Comparison of ENCODE assay signal across 8 cellular contexts in genomic region chr5:72108200-72109050, GRCh38. TPM values are rescaled to one million over a fixed set of nuclear protein-coding genes. Genes with fewer than 3 reads are reported as not detected.
A peak's percentile ranks its signal among the peaks of the same experiment; 100 is the strongest.
DNase-seq lines count a peak whose midpoint lies in the region; FAIRE-seq and TF ChIP-seq lines count a peak whose summit lies in the region.

No MANE protein-coding gene starts in this region.

- no peak overlapping the region for H3K9ac ChIP-seq in mammary epithelial cell (ENCODE audit: insufficient read depth, low read length)

- no peaks in the 10 kb centered on the region for H4K20me1 ChIP-seq in mammary epithelial cell (ENCODE audit: insufficient read depth, low read length)

- H3K79me2 ChIP-seq in mammary epithelial cell (ENCODE audit: insufficient read depth, low read length), result no peaks in the 10 kb centered on the region

- H3K9me3 ChIP-seq in mammary epithelial cell (replicated peaks; ENCODE audit: insufficient read depth, low read length), result no peaks in the 10 kb centered on the region
- H3K9me3 ChIP-seq in iPS-18c (ENCODE audit: control insufficient read depth, insufficient read depth, low read length), result no peaks in the 10 kb centered on the region
- H3K9me3 ChIP-seq in sigmoid colon, result no peaks in the 10 kb centered on the region

- H3K36me3 ChIP-seq in mammary epithelial cell (ENCODE audit: insufficient read depth, low read length) (no peaks in the 10 kb centered on the region), sigmoid colon (no peaks in the 10 kb centered on the region)

- WGBS in mammary epithelial cell (ENCODE audit: low coverage, missing lambda C conversion rate), result 3% methylated on average over 20 of the region's 72 CpGs
- WGBS in sigmoid colon, 2 donors, result 1 to 2% methylated on average over 72 of the region's 72 CpGs

- H3K36me3 Mint-ChIP-seq in Calu3 (ENCODE audit: insufficient read depth, unreplicated experiment), result peaks cover 29% of the 10 kb centered on the region

- H3K4me1 ChIP-seq in mammary epithelial cell (ENCODE audit: insufficient read depth, low read length) (peaks cover 22% of the 10 kb centered on the region), sigmoid colon (peaks cover 0 to 32% (median 19%) of the 10 kb centered on the region in 4 donors)

- TF ChIP-seq EP300 in sigmoid colon (IDR thresholded peaks at IDR 0.05), result no peak

- intact Hi-C loops in Calu3 (cut with micrococcal nuclease; ENCODE audit: unreplicated experiment) (loop anchor here (10.0 kb wide), 2 partner anchors 74 to 174 kb away; no protein-coding TSS in a partner anchor), mammary epithelial cell (cut with micrococcal nuclease) (loop anchor here (2.0 to 5.0 kb wide), 2 partner anchors 91 to 186 kb away; no protein-coding TSS in a partner anchor), sigmoid colon (cut with DNase I) (loop anchor here (5.0 kb wide), 2 partner anchors 139 to 326 kb away; no protein-coding TSS in a partner anchor)

- H3K27me3 ChIP-seq in mammary epithelial cell (ENCODE audit: insufficient read depth, low read length) (peaks cover 18% of the 10 kb centered on the region), sigmoid colon (no peaks in the 10 kb centered on the region)

- CTCF ChIA-PET in Calu3 (lab: Charles Lee), result interaction anchor here (1.4 kb wide), 1 partner anchor 186 kb away, joined by 3 read pairs; no protein-coding TSS in a partner anchor
- CTCF ChIA-PET in mammary epithelial cell (lab: Charles Lee; ENCODE audit: low non-redundant PET), result interaction anchor here (0.6 kb wide), 1 partner anchor 42 kb away, joined by 5 read pairs; no protein-coding TSS in a partner anchor

- FAIRE-seq in H54 (lab: Jason Lieb, UNC), result no peak

- H3K4me2 ChIP-seq in mammary epithelial cell (ENCODE audit: insufficient read depth, low read depth, low read length), result peak overlapping the region; percentile 100

- peak overlapping the region; percentile 88 for H2AFZ ChIP-seq in mammary epithelial cell (ENCODE audit: low read depth, low read length)

- H3K27me3 Mint-ChIP-seq in Calu3 (ENCODE audit: unreplicated experiment), result peaks cover 31% of the 10 kb centered on the region

- no TSS peak for BruUV-seq in Calu3 (replicated peaks; lab: Mats Ljungman, UMichigan)
- BruUV-seq in mammary epithelial cell (replicated peaks; lab: Mats Ljungman, UMichigan), result no TSS peak

- H3K4me3 ChIP-seq in mammary epithelial cell (replicated peaks in 1 of 3; ENCODE audit: insufficient read depth in 1 of 3, low read depth in 2 of 3, low read length in 3 of 3) (peak overlapping the region; percentile 64 to 74 (median 66)), iPS-18c (ENCODE audit: insufficient read depth, low read depth, low read length) (peak overlapping the region; percentile 94), sigmoid colon (peak overlapping the region; percentile 68 to 89 (median 79))

- TF ChIP-seq CTCF in Calu3 (IDR thresholded peaks at IDR 0.05; ENCODE audit: unreplicated experiment) (no peak), mammary epithelial cell (conservative IDR thresholded peaks at IDR 0.05 in 1 of 2, IDR thresholded peaks at IDR 0.05 in 1 of 2; ENCODE audit: extremely low read depth in 1 of 2, insufficient read depth in 1 of 2, low read depth in 1 of 2, low read length in 2 of 2) (no peak), sigmoid colon (IDR thresholded peaks at IDR 0.05) (no peak)

- H3K9me3 Mint-ChIP-seq in Calu3 (ENCODE audit: low read depth, unreplicated experiment), result no peaks in the 10 kb centered on the region

- H3K27ac ChIP-seq in mammary epithelial cell (ENCODE audit: insufficient read depth, low read depth, low read length) (no peak overlapping the region), sigmoid colon (peak overlapping the region; percentile 75 to 87 (median 82))

- peak overlapping the region; percentile 94 for H3K4me3 Mint-ChIP-seq in Calu3 (ENCODE audit: low read depth, unreplicated experiment)

- DNase-seq in Calu3 (peak; percentile 64), H54 (ENCODE audit: insufficient read length, low spot score) (peak; percentile 63), NCI-H748 treated with DMSO at 0.1 percent for 48 hours (lab: John Stamatoyannopoulos, UW) (peak; percentile 69), mammary epithelial cell (peak; percentile 33), sigmoid colon (peak; percentile 85), GM19238 (ENCODE audit: insufficient read length, low spot score) (no peak), NAMALWA (ENCODE audit: low spot score) (no peak)

- TF ChIP-seq POLR2A in H54 (IDR thresholded peaks at IDR 0.05; ENCODE audit: low read depth, low read length) (no peak; the same call in 1 of the 2 replicates), sigmoid colon (IDR thresholded peaks at IDR 0.05) (peak in 1 of 2 donors; percentile 23)

- in situ Hi-C loops in mammary epithelial cell (cut with MboI; ENCODE audit: low sequenced_read_pairs in 2 of 2), result loop anchor here (25.0 kb wide), 2 partner anchors 321 to 429 kb away; no protein-coding TSS in a partner anchor

- no peaks in the 10 kb centered on the region for H3K4me1 Mint-ChIP-seq in Calu3 (ENCODE audit: low read depth, unreplicated experiment)

- dilution Hi-C loops in mammary epithelial cell (cut with HindIII; ENCODE audit: low sequenced_read_pairs), result loop anchor here (25.0 kb wide), 1 partner anchor 321 kb away; no protein-coding TSS in a partner anchor

- peak overlapping the region; percentile 71 for H3K27ac Mint-ChIP-seq in Calu3 (ENCODE audit: unreplicated experiment)

RNA-seq across cellular contexts. Expression of gene MAP1B, which starts 1.1 kb away (rescaled TPM):
- 21.5 and 34.6 TPM in 2 replicates for total RNA-seq in Calu3 (2022)
- total RNA-seq in mammary epithelial cell, result 100 to 1,000 TPM in 1 of 2 donors, 10 to 100 TPM in 1; 30.8 to 103 TPM
- polyA plus RNA-seq in mammary epithelial cell, result 4.0 TPM
- polyA minus RNA-seq in mammary epithelial cell, result 23.7 TPM
- 100 to 1,000 TPM in 3 of 4 donors, 10 to 100 TPM in 1; 98.6 to 659 (median 288) TPM for total RNA-seq in sigmoid colon
- 1 to 10 TPM in 2 of 3 donors, under 1 TPM in 1; 0.69 to 5.0 (median 1.2) TPM for polyA plus RNA-seq in sigmoid colon

Comparison
In these comparisons a context has a peak if more than half of its experiments do, and no peak if none do; other contexts are left out.
1. DNase-seq: peak in Calu3 (single experiment), H54 (single experiment), NCI-H748 treated with DMSO at 0.1 percent for 48 hours (single experiment), mammary epithelial cell (single experiment) and sigmoid colon (single experiment); none in GM19238 (single experiment) and NAMALWA (single experiment).
2. Peak in every context shown above with its lines, with median percentiles within 50 percentile points of each other: H3K4me3 ChIP-seq.